10 cellular contexts compared by ENCODE assay signal in the genomic region with DNA sequence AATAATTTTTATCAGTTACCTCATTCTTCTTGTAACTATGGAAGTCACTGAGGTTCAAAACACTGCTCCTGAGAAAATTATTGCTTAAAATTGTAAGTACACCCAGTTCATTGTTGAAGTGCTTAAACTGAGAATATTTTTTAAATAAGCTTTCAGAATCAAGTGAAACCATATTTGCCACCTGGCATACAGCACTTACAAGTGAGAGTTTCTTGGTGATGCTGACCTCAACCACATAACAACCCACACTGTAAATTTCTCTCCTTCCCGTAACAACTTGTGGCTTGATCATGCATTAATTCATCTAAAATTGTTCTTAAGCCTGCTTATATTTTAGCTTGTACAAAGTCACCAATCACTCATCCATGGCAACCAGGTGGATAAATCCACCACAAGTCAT. TPM values are rescaled to one million over a fixed set of nuclear protein-coding genes. Genes with fewer than 3 reads are reported as not detected.
A peak's percentile ranks its signal among the peaks of the same experiment; 100 is the strongest.
DNase-seq lines count a peak whose midpoint lies in the region; ATAC-seq, FAIRE-seq and TF ChIP-seq lines count a peak whose summit lies in the region.
"Had no signal": no experiment of that assay in that cellular context is flagged by ENCODE, and none has a peak within 500 bp of the region (broad histone marks: within the 10 kb centered on the region; RNA-seq: fewer than 3 reads in every experiment).

No MANE protein-coding gene starts in this region.

- peak; percentile 60 for ATAC-seq in GM18519 (IDR thresholded peaks at IDR 0.05; ENCODE audit: low FRiP score, unreplicated experiment)
- ATAC-seq in GM21576 (IDR thresholded peaks at IDR 0.05; ENCODE audit: unreplicated experiment) = peak; percentile 59
- ATAC-seq in HG03175 (IDR thresholded peaks at IDR 0.05; ENCODE audit: unreplicated experiment) = peak; percentile 64
- no peak for ATAC-seq in K562
- no peak for ATAC-seq in omental fat pad (ENCODE audit: low FRiP score)

- no peaks in the 10 kb centered on the region for H3K9me1 ChIP-seq in K562 (ENCODE audit: control insufficient read depth, insufficient read depth, low read length)

- TF ChIP-seq RAD21 in K562 (CRISPR knock-in tag; conservative IDR thresholded peaks at IDR 0.05 in 1 of 2, IDR thresholded peaks at IDR 0.05 in 1 of 2) = no peak

- POLR2A ChIA-PET in K562 (lab: Yijun Ruan, JAX) = interaction anchor here (0.7 to 1.0 kb wide), 3 partner anchors 42 to 408 kb away, joined by 3 read pairs; no protein-coding TSS in a partner anchor

- H3K4me2 ChIP-seq in K562 (ENCODE audit: insufficient read depth, low read length) = no peak overlapping the region

- H3K27me3 ChIP-seq in K562 (ENCODE audit: control insufficient read depth in 2 of 2, insufficient read depth in 2 of 2, low read length in 2 of 2) = no peaks in the 10 kb centered on the region

- WGBS in K562 (ENCODE audit: insufficient coverage, low coverage, missing lambda C conversion rate) = 100% methylated on average over 1 of the region's 1 CpG

- H2AFZ ChIP-seq in K562 (ENCODE audit: low read depth, low read length) = no peak overlapping the region

- CTCF ChIA-PET in K562 (lab: Yijun Ruan, JAX; ENCODE audit: low intra/inter-chr PET ratio) = no interaction called here

- no peak for DNase-seq in K562 (ENCODE audit: extremely low read depth in 1 of 4, low spot score in 3 of 4)
- DNase-seq in AG20443 (ENCODE audit: low spot score) = no peak
- DNase-seq in hepatic stellate cell (ENCODE audit: low spot score) = no peak
- no peak for DNase-seq in omental fat pad (ENCODE audit: low spot score)
- no peak for DNase-seq in activated CD4-positive, alpha-beta T cell treated with anti-CD3 and anti-CD28 coated beads for 48 hours
- DNase-seq: NCI-H446 treated with DMSO at 0.1 percent for 48 hours; stimulated activated CD4-positive, alpha-beta T cell treated with anti-CD3 and anti-CD28 coated beads, Interleukin-4, amount 100 ng/mL, for 24 hours had no signal

- H4K20me1 ChIP-seq in K562 (replicated peaks; ENCODE audit: control insufficient read depth, insufficient read depth, low read length) = no peaks in the 10 kb centered on the region

- BruUV-seq in K562 (replicated peaks; lab: Mats Ljungman, UMichigan) = no TSS peak

- H3K27ac ChIP-seq in K562 (ENCODE audit: extremely low read depth, low read depth, low read length) = no peak overlapping the region

- in situ Hi-C loops in K562 (cut with MboI) = no loop called here

- no peak overlapping the region for H3K9ac ChIP-seq in K562 (ENCODE audit: insufficient read depth in 1 of 2, low read depth in 2 of 2, low read length in 2 of 2)

- intact Hi-C loops in K562 (cut with micrococcal nuclease) = no loop called here

- H3K4me1 ChIP-seq in K562 (replicated peaks in 1 of 2; ENCODE audit: control insufficient read depth in 2 of 2, insufficient read depth in 2 of 2, low read length in 2 of 2) = peaks cover 0 to 29% of the 10 kb centered on the region in 2 experiments; a peak in 3 of 5 replicates

- H3K9me3 ChIP-seq in K562 (replicated peaks; ENCODE audit: control insufficient read depth, insufficient read depth, low read depth, low read length) = no peaks in the 10 kb centered on the region

- H3K79me2 ChIP-seq in K562 (ENCODE audit: control insufficient read depth, insufficient read depth, low read length) = no peaks in the 10 kb centered on the region

- H3K36me3 ChIP-seq in K562 (ENCODE audit: control insufficient read depth, insufficient read depth, low read length) = 0 out of 3 replicates have a peak, but pooled peaks cover 3% of the 10 kb centered on the region

- no peak overlapping the region for H3K4me3 ChIP-seq in K562

- TF ChIP-seq CTCF in K562 (IDR thresholded peaks at IDR 0.05 in 2 of 3, conservative IDR thresholded peaks at IDR 0.05 in 1 of 3; ENCODE audit: insufficient read depth in 2 of 3, low read depth in 1 of 3, low read length in 3 of 3) (no peak), omental fat pad (IDR thresholded peaks at IDR 0.05) (no peak)

- TF ChIP-seq POLR2A in K562 (conservative IDR thresholded peaks at IDR 0.05) = peak; percentile 52; the same call in 1 of the 2 replicates

- FAIRE-seq in K562 (lab: Jason Lieb, UNC) = no peak

- TF ChIP-seq EP300 in K562 (IDR thresholded peaks at IDR 0.05; ENCODE audit: low read length) = no peak

TF ChIP-seq in K562, 482 proteins besides CTCF, POLR2A, EP300 and RAD21:
- TF ChIP-seq PML (IDR thresholded peaks at IDR 0.05; ENCODE audit: low read length) (0 out of 2 replicates have a peak, but pooled peaks have one; percentile 14), GABPB2 (CRISPR knock-in tag; conservative IDR thresholded peaks at IDR 0.05) (no peak)

RNA-seq across cellular contexts. Expression of a gene that starts 34.0 kb away (rescaled TPM):
- 70.2 and 124 TPM in 2 replicates for total RNA-seq in K562 (2011; cell fraction: chromatin; rRNA removed; ENCODE audit: low replicate concordance)
- total RNA-seq in K562 (2011; cell fraction: nucleolus; rRNA removed) = 46.2 and 55.4 TPM in 2 replicates
- 77.4 and 131 TPM in 2 replicates for total RNA-seq in K562 (2011; cell fraction: nucleoplasm; rRNA removed)
- total RNA-seq in K562 (2014; rRNA removed) (46.1 and 46.8 TPM in 2 replicates), K562 (2014; rRNA removed; fragmentation: Illumina TruSeq; extraction: Trizol) (59.6 and 62.0 TPM in 2 replicates), K562 (2015; rRNA removed; fragmentation: Illumina TruSeq; extraction: Trizol) (46.1 and 61.3 TPM in 2 replicates), K562 (2021) (45.2 and 53.0 TPM in 2 replicates), omental fat pad (10 to 100 TPM; 12.4 to 31.7 (median 22.8) TPM)
- polyA plus RNA-seq in K562 (2011; rRNA removed) (21.7 and 29.7 TPM in 2 replicates), K562 (2014; fragmentation: Illumina TruSeq; extraction: Trizol) (37.3 and 39.6 TPM in 2 replicates), K562 (2014; fragmentation: Nextera tagmentation; extraction: Ambion mirVana) (100 to 1,000 TPM; 112 to 116 TPM), K562 (2014; rRNA removed) (33.7 and 35.1 TPM in 2 replicates)
- polyA plus RNA-seq in K562 (2011; cell fraction: cytosol; rRNA removed) = 9.1 and 17.4 TPM in 2 replicates
- 33.0 and 40.5 TPM in 2 replicates for polyA plus RNA-seq in K562 (2011; cell fraction: nucleus; rRNA removed)
- 37.8 and 45.1 TPM in 2 replicates for polyA plus RNA-seq in K562 (2012)
- polyA minus RNA-seq in K562 (2011; rRNA and poly(A)+ RNA removed) = 63.6 and 70.2 TPM in 2 replicates
- polyA minus RNA-seq in K562 (2011; cell fraction: cytosol; rRNA and poly(A)+ RNA removed) = 6.2 and 12.0 TPM in 2 replicates
- 137 and 151 TPM in 2 replicates for polyA minus RNA-seq in K562 (2011; cell fraction: nucleus; rRNA and poly(A)+ RNA removed)

Comparison
In these comparisons a context has a peak if more than half of its experiments do, and no peak if none do; other contexts are left out.
1. ATAC-seq: peak in GM18519 (single experiment), GM21576 (single experiment) and HG03175 (single experiment); none in K562 (single experiment) and omental fat pad (single experiment).